Comparison of ENCODE assay signal across 28 cellular contexts in genomic region chrX:151419748-151420147, GRCh38.
"Had no signal": no experiment of that assay in that cellular context is flagged by ENCODE, and none has a peak within 500 bp of the region (broad histone marks: within the 10 kb centered on the region; RNA-seq: fewer than 3 reads in every experiment).

No MANE protein-coding gene starts in this region.

- H3K4me1 ChIP-seq: esophagus muscularis mucosa, foreskin keratinocyte, heart left ventricle, upper lobe of left lung, vagina had no signal

- H3K36me3 ChIP-seq: brain microvascular endothelial cell, esophagus muscularis mucosa, heart left ventricle, neutrophil, thoracic aorta, upper lobe of left lung, vagina had no signal

- H3K27me3 Mint-ChIP-seq: activated CD4-positive, alpha-beta memory T cell treated with anti-CD3 and anti-CD28 coated beads for 36 hours; activated naive CD4-positive, alpha-beta T cell treated with anti-CD3 and anti-CD28 coated beads, Interleukin-2, amount 50 U/mL, for 24 hours; activated naive CD8-positive, alpha-beta T cell treated with anti-CD3 and anti-CD28 coated beads, Interleukin-2, amount 50 U/mL, for 24 hours; dendritic cell treated with granulocyte-macrophage colony-stimulating factor and Interleukin-4, amounts not matched to agents 40 ng/mL and 50 ng/mL, for 4 days; progenitor cell of endocrine pancreas; stimulated activated naive CD8-positive, alpha-beta T cell treated with anti-CD3 and anti-CD28 coated beads, Interleukin-15, Interleukin-2, amounts not matched to agents 100 ng/mL and 50 ng/mL, for 24 hours had no signal

- H3K4me1 Mint-ChIP-seq: endodermal cell, immature natural killer cell, nephron had no signal

- H3K4me3 Mint-ChIP-seq: activated CD4-positive, alpha-beta memory T cell treated with anti-CD3 and anti-CD28 coated beads for 36 hours; activated naive CD4-positive, alpha-beta T cell treated with anti-CD3 and anti-CD28 coated beads, Interleukin-2, amount 50 U/mL, for 24 hours; activated naive CD8-positive, alpha-beta T cell treated with anti-CD3 and anti-CD28 coated beads, Interleukin-2, amount 50 U/mL, for 24 hours; activated T-cell treated with anti-CD3 and anti-CD28 coated beads, Interleukin-2, amount 50 U/mL, for 24 hours; dendritic cell treated with granulocyte-macrophage colony-stimulating factor and Interleukin-4, amounts not matched to agents 40 ng/mL and 50 ng/mL, for 4 days; endodermal cell; immature natural killer cell; nephron; stimulated activated naive CD8-positive, alpha-beta T cell treated with anti-CD3 and anti-CD28 coated beads, Interleukin-15, Interleukin-2, amounts not matched to agents 100 ng/mL and 50 ng/mL, for 24 hours had no signal

- H3K4me3 ChIP-seq: esophagus muscularis mucosa, heart left ventricle, skin epidermis, thoracic aorta, upper lobe of left lung, vagina had no signal

- ATAC-seq: activated naive CD8-positive, alpha-beta T cell treated with anti-CD3 and anti-CD28 coated beads, Interleukin-2, amount 50 U/mL, for 24 hours; heart left ventricle; left colon; sciatic nerve had no signal

- H3K36me3 Mint-ChIP-seq: activated CD4-positive, alpha-beta memory T cell treated with anti-CD3 and anti-CD28 coated beads for 36 hours had no signal

- H3K9me3 ChIP-seq: esophagus muscularis mucosa, heart left ventricle, neutrophil, thoracic aorta, upper lobe of left lung, vagina had no signal

- H3K9me3 Mint-ChIP-seq: activated CD4-positive, alpha-beta memory T cell treated with anti-CD3 and anti-CD28 coated beads for 36 hours; activated naive CD4-positive, alpha-beta T cell treated with anti-CD3 and anti-CD28 coated beads, Interleukin-2, amount 50 U/mL, for 24 hours; activated T-cell treated with anti-CD3 and anti-CD28 coated beads, Interleukin-2, amount 50 U/mL, for 24 hours; dendritic cell treated with granulocyte-macrophage colony-stimulating factor and Interleukin-4, amounts not matched to agents 40 ng/mL and 50 ng/mL, for 4 days; immature natural killer cell; stimulated activated naive CD8-positive, alpha-beta T cell treated with anti-CD3 and anti-CD28 coated beads, Interleukin-15, Interleukin-2, amounts not matched to agents 100 ng/mL and 50 ng/mL, for 24 hours had no signal

- H3K27me3 ChIP-seq: brain microvascular endothelial cell, esophagus muscularis mucosa, foreskin keratinocyte, neutrophil, upper lobe of left lung, vagina had no signal

- H3K27ac ChIP-seq: brain microvascular endothelial cell, esophagus muscularis mucosa, foreskin keratinocyte, heart left ventricle, neutrophil, skin epidermis, thoracic aorta, upper lobe of left lung, vagina had no signal

- H3K27ac Mint-ChIP-seq: activated CD4-positive, alpha-beta memory T cell treated with anti-CD3 and anti-CD28 coated beads for 36 hours; activated naive CD4-positive, alpha-beta T cell treated with anti-CD3 and anti-CD28 coated beads, Interleukin-2, amount 50 U/mL, for 24 hours; activated naive CD8-positive, alpha-beta T cell treated with anti-CD3 and anti-CD28 coated beads, Interleukin-2, amount 50 U/mL, for 24 hours; activated T-cell treated with anti-CD3 and anti-CD28 coated beads, Interleukin-2, amount 50 U/mL, for 24 hours; dendritic cell treated with granulocyte-macrophage colony-stimulating factor and Interleukin-4, amounts not matched to agents 40 ng/mL and 50 ng/mL, for 4 days; endodermal cell; immature natural killer cell; nephron; progenitor cell of endocrine pancreas; stimulated activated naive CD8-positive, alpha-beta T cell treated with anti-CD3 and anti-CD28 coated beads, Interleukin-15, Interleukin-2, amounts not matched to agents 100 ng/mL and 50 ng/mL, for 24 hours had no signal

- DNase-seq: activated CD4-positive, alpha-beta memory T cell treated with anti-CD3 and anti-CD28 coated beads for 36 hours; activated CD4-positive, alpha-beta T cell treated with anti-CD3 and anti-CD28 coated beads for 48 hours; activated CD8-positive, alpha-beta memory T cell treated with anti-CD3 and anti-CD28 coated beads, Interleukin-2, amount 50 U/mL, for 48 hours; activated gamma-delta T cell treated with Interleukin-2 at 50 U/mL for 16 hours; activated naive CD8-positive, alpha-beta T cell treated with anti-CD3 and anti-CD28 coated beads, Interleukin-2, amount 50 U/mL, for 24 hours; activated T-cell treated with anti-CD3 and anti-CD28 coated beads, Interleukin-2, amount 50 U/mL, for 24 hours; brain microvascular endothelial cell; endodermal cell; heart left ventricle; immature natural killer cell; kidney; left colon; retina; stimulated activated CD4-positive, alpha-beta T cell treated with anti-CD3 and anti-CD28 coated beads, Interleukin-12 subunit alpha, Interleukin-12 subunit beta, amount 100 ng/mL, for 4 hours; stimulated activated CD4-positive, alpha-beta T cell treated with anti-CD3 and anti-CD28 coated beads, Interleukin-4, amount 100 ng/mL, for 1 hour; upper lobe of left lung had no signal
